In genomic region chr3:42725454-42725853, GRCh38 we compare ENCODE assay signal across 28 cellular contexts. TPM values are rescaled to one million over a fixed set of nuclear protein-coding genes. Genes with fewer than 3 reads are reported as not detected.
"Had no signal": no experiment of that assay in that cellular context is flagged by ENCODE, and none has a peak within 500 bp of the region (broad histone marks: within the 10 kb centered on the region; RNA-seq: fewer than 3 reads in every experiment).

No MANE protein-coding gene starts in this region.

- H3K9me3 ChIP-seq: gastrocnemius medialis, prostate gland, right lobe of liver, SK-N-SH, stomach, thyroid gland had no signal

- H3K27ac Mint-ChIP-seq: activated CD8-positive, alpha-beta T cell treated with anti-CD3 and anti-CD28 coated beads for 36 hours; activated naive CD8-positive, alpha-beta T cell treated with anti-CD3 and anti-CD28 coated beads, Interleukin-2, amount 50 U/mL, for 24 hours; activated T-helper 2 cell treated with anti-CD3 and anti-CD28 coated beads, Interferon-gamma antibody, Interleukin-2, Interleukin-4, amounts not matched to agents 10 μg/mL and 5 μg/mL and 100 μg/mL, durations not matched to agents 14 hours and 24 hours and 36 hours; stimulated activated effector memory CD8-positive, alpha-beta T cell treated with anti-CD3 and anti-CD28 coated beads, Interleukin-12 subunit alpha, Interleukin-12 subunit beta, amount 100 ng/mL, for 72 hours; T-cell had no signal

- H3K4me3 ChIP-seq: coronary artery, gastrocnemius medialis, hepatocyte, prostate gland, right lobe of liver, smooth muscle cell, stomach, thyroid gland had no signal

- H3K27ac ChIP-seq: brain microvascular endothelial cell, coronary artery, hepatocyte, prostate gland, right lobe of liver, stomach, thyroid gland had no signal

- H3K4me3 Mint-ChIP-seq: activated CD8-positive, alpha-beta T cell treated with anti-CD3 and anti-CD28 coated beads for 36 hours; activated naive CD8-positive, alpha-beta T cell treated with anti-CD3 and anti-CD28 coated beads, Interleukin-2, amount 50 U/mL, for 24 hours; central memory CD8-positive, alpha-beta T cell; stimulated activated effector memory CD8-positive, alpha-beta T cell treated with anti-CD3 and anti-CD28 coated beads, Interleukin-12 subunit alpha, Interleukin-12 subunit beta, amount 100 ng/mL, for 72 hours; T-cell had no signal

- DNase-seq: activated CD4-positive, alpha-beta T cell treated with anti-CD3 and anti-CD28 coated beads for 48 hours; activated CD4-positive, CD25-positive, alpha-beta regulatory T cell; activated CD8-positive, alpha-beta T cell treated with anti-CD3 and anti-CD28 coated beads for 36 hours; activated naive CD4-positive, alpha-beta T cell treated with Interleukin-2 at 50 U/mL for 16 hours; activated naive CD8-positive, alpha-beta T cell treated with anti-CD3 and anti-CD28 coated beads, Interleukin-2, amount 50 U/mL, for 24 hours; activated T-cell treated with anti-CD3 and anti-CD28 coated beads, Interleukin-2, amount 50 U/mL, for 1 hour; aorta; brain microvascular endothelial cell; right lobe of liver; SK-N-SH; stimulated activated CD4-positive, alpha-beta T cell treated with anti-CD3 and anti-CD28 coated beads, Interleukin-4, amount 100 ng/mL, for 1 hour; stomach; T-cell; thyroid gland had no signal

- H3K4me1 ChIP-seq: prostate gland, stomach had no signal

- FAIRE-seq: keratinocyte, urothelium cell line had no signal

- H3K9me3 Mint-ChIP-seq: activated CD8-positive, alpha-beta T cell treated with anti-CD3 and anti-CD28 coated beads for 36 hours; activated naive CD8-positive, alpha-beta T cell treated with anti-CD3 and anti-CD28 coated beads, Interleukin-2, amount 50 U/mL, for 24 hours; activated T-helper 2 cell treated with anti-CD3 and anti-CD28 coated beads, Interferon-gamma antibody, Interleukin-2, Interleukin-4, amounts not matched to agents 10 μg/mL and 5 μg/mL and 100 μg/mL, durations not matched to agents 14 hours and 24 hours and 36 hours; central memory CD8-positive, alpha-beta T cell; stimulated activated effector memory CD8-positive, alpha-beta T cell treated with anti-CD3 and anti-CD28 coated beads, Interleukin-12 subunit alpha, Interleukin-12 subunit beta, amount 100 ng/mL, for 72 hours; T-cell had no signal

- H3K36me3 Mint-ChIP-seq: stimulated activated effector memory CD8-positive, alpha-beta T cell treated with anti-CD3 and anti-CD28 coated beads, Interleukin-12 subunit alpha, Interleukin-12 subunit beta, amount 100 ng/mL, for 72 hours; T-cell had no signal

- H3K36me3 ChIP-seq: brain microvascular endothelial cell, gastrocnemius medialis, prostate gland, right lobe of liver, stomach, thyroid gland had no signal

- H3K27me3 ChIP-seq: gastrocnemius medialis, hepatocyte, right lobe of liver, stomach, thyroid gland had no signal

- ATAC-seq: activated CD8-positive, alpha-beta T cell treated with anti-CD3 and anti-CD28 coated beads for 36 hours; activated naive CD8-positive, alpha-beta T cell treated with anti-CD3 and anti-CD28 coated beads, Interleukin-2, amount 50 U/mL, for 24 hours; gastrocnemius medialis; left lobe of liver; right lobe of liver; stimulated activated effector memory CD8-positive, alpha-beta T cell treated with anti-CD3 and anti-CD28 coated beads, Interleukin-12 subunit alpha, Interleukin-12 subunit beta, amount 100 ng/mL, for 72 hours; T-cell had no signal

- H3K4me1 Mint-ChIP-seq: activated naive CD8-positive, alpha-beta T cell treated with anti-CD3 and anti-CD28 coated beads, Interleukin-2, amount 50 U/mL, for 24 hours; central memory CD8-positive, alpha-beta T cell; stimulated activated effector memory CD8-positive, alpha-beta T cell treated with anti-CD3 and anti-CD28 coated beads, Interleukin-12 subunit alpha, Interleukin-12 subunit beta, amount 100 ng/mL, for 72 hours; T-cell had no signal

RNA-seq across cellular contexts. Expression of gene HHATL, which starts 22.9 kb away (rescaled TPM):
- total RNA-seq: activated CD8-positive, alpha-beta T cell treated with anti-CD3 and anti-CD28 coated beads for 36 hours; activated T-helper 2 cell treated with anti-CD3 and anti-CD28 coated beads, Interferon-gamma antibody, Interleukin-2, Interleukin-4, amounts not matched to agents 10 μg/mL and 5 μg/mL and 100 μg/mL, durations not matched to agents 14 hours and 24 hours and 36 hours; aorta; hepatocyte; lung microvascular endothelial cell; omental fat pad; smooth muscle cell; stomach; T-cell had no signal
- polyA plus RNA-seq: hepatocyte, keratinocyte, neural cell, SK-N-SH, smooth muscle cell had no signal

RNA-seq across cellular contexts. Expression of gene KLHL40, which starts 40.1 kb away (rescaled TPM):
- total RNA-seq: activated CD8-positive, alpha-beta T cell treated with anti-CD3 and anti-CD28 coated beads for 36 hours; activated T-helper 2 cell treated with anti-CD3 and anti-CD28 coated beads, Interferon-gamma antibody, Interleukin-2, Interleukin-4, amounts not matched to agents 10 μg/mL and 5 μg/mL and 100 μg/mL, durations not matched to agents 14 hours and 24 hours and 36 hours; aorta; hepatocyte; left lobe of liver; lung microvascular endothelial cell; smooth muscle cell; T-cell; thyroid gland had no signal
- polyA plus RNA-seq: hepatocyte, keratinocyte, neural cell, SK-N-SH, smooth muscle cell had no signal

RNA-seq across cellular contexts. Expression of gene CCDC13, which starts 47.6 kb away (rescaled TPM):
- total RNA-seq: activated T-helper 2 cell treated with anti-CD3 and anti-CD28 coated beads, Interferon-gamma antibody, Interleukin-2, Interleukin-4, amounts not matched to agents 10 μg/mL and 5 μg/mL and 100 μg/mL, durations not matched to agents 14 hours and 24 hours and 36 hours; smooth muscle cell had no signal
- polyA plus RNA-seq: hepatocyte, smooth muscle cell had no signal
